Comparison of ENCODE assay signal across 22 cellular contexts in the genomic region with DNA sequence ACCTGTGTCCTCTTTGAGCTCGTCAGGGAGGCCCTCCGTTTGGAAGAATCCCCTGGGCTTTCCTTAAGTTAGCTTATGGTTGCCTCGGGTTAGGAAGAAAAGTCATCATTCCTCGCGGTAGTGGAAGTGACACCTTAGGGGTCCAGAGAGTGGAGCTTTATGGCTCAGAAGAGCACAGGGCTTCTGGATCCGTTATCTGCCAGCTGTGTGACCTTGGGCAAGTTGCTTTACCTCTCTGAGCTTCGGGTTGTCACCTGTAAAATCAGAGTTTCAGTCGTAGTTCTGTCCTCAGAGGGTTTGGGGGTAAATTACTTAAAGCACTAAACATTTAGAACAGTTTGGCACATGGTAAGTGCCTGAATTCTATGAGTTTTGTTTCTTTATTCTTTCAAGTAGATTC.
"Had no signal": no experiment of that assay in that cellular context is flagged by ENCODE, and none has a peak within 500 bp of the region (broad histone marks: within the 10 kb centered on the region; RNA-seq: fewer than 3 reads in every experiment).

No MANE protein-coding gene starts in this region.

- H3K79me2 ChIP-seq: hepatocyte had no signal

- ATAC-seq: esophagus mucosa; gastrocnemius medialis; heart left ventricle; left lobe of liver; natural killer cell; stimulated activated memory B cell treated with anti-CD40 and anti-IgM and Interleukin-4, amounts not matched to agents 10 μg/mL and 1 μg/mL and 100 μg/mL, for 72 hours had no signal

- H3K4me1 Mint-ChIP-seq: memory B cell; natural killer cell; stimulated activated memory B cell treated with anti-CD40 and anti-IgM and Interleukin-4, amounts not matched to agents 10 μg/mL and 1 μg/mL and 100 μg/mL, for 72 hours had no signal

- H3K4me3 ChIP-seq: gastrocnemius medialis, heart left ventricle, hepatocyte, lung, prostate gland, right atrium auricular region, sigmoid colon, transverse colon, vagina had no signal

- FAIRE-seq: kidney had no signal

- H3K36me3 ChIP-seq: gastrocnemius medialis, heart left ventricle, prostate gland, right atrium auricular region, sigmoid colon, transverse colon, vagina had no signal

- H3K9me3 ChIP-seq: gastrocnemius medialis, heart left ventricle, prostate gland, right atrium auricular region, sigmoid colon, transverse colon, vagina had no signal

- H3K4me3 Mint-ChIP-seq: endodermal cell; memory B cell; natural killer cell; stimulated activated memory B cell treated with anti-CD40 and anti-IgM and Interleukin-4, amounts not matched to agents 10 μg/mL and 1 μg/mL and 100 μg/mL, for 72 hours; stimulated activated naive CD8-positive, alpha-beta T cell treated with anti-CD3 and anti-CD28 coated beads, Interleukin-15, Interleukin-2, amounts not matched to agents 100 ng/mL and 50 ng/mL, for 24 hours had no signal

- H3K9me3 Mint-ChIP-seq: endodermal cell; memory B cell; natural killer cell; stimulated activated naive CD8-positive, alpha-beta T cell treated with anti-CD3 and anti-CD28 coated beads, Interleukin-15, Interleukin-2, amounts not matched to agents 100 ng/mL and 50 ng/mL, for 24 hours had no signal

- H3K4me2 ChIP-seq: hepatocyte had no signal

- H3K27ac Mint-ChIP-seq: endodermal cell; memory B cell; natural killer cell; stimulated activated memory B cell treated with anti-CD40 and anti-IgM and Interleukin-4, amounts not matched to agents 10 μg/mL and 1 μg/mL and 100 μg/mL, for 72 hours; stimulated activated naive CD8-positive, alpha-beta T cell treated with anti-CD3 and anti-CD28 coated beads, Interleukin-15, Interleukin-2, amounts not matched to agents 100 ng/mL and 50 ng/mL, for 24 hours had no signal

- H3K27me3 ChIP-seq: vagina had no signal

- DNase-seq: cortex of kidney; effector CD4-positive, alpha-beta T cell; endodermal cell; foreskin fibroblast; gastrocnemius medialis; heart left ventricle; kidney; natural killer cell; sigmoid colon; stimulated activated CD4-positive, alpha-beta T cell treated with anti-CD3 and anti-CD28 coated beads, Interleukin-4, amount 100 ng/mL, for 4 hours; transverse colon had no signal

- H2AFZ ChIP-seq: hepatocyte had no signal

- H3K4me1 ChIP-seq: gastrocnemius medialis, prostate gland had no signal

- H3K27ac ChIP-seq: epithelial cell of prostate, gastrocnemius medialis, heart left ventricle, hepatocyte, prostate gland, right atrium auricular region, sigmoid colon, transverse colon, vagina had no signal

- H3K36me3 Mint-ChIP-seq: memory B cell; natural killer cell; stimulated activated memory B cell treated with anti-CD40 and anti-IgM and Interleukin-4, amounts not matched to agents 10 μg/mL and 1 μg/mL and 100 μg/mL, for 72 hours had no signal
